ENCODE assay signal across 15 cellular contexts in genomic region chr1:54850082-54850730, GRCh38. TPM values are rescaled to one million over a fixed set of nuclear protein-coding genes. Genes with fewer than 3 reads are reported as not detected.
A peak's percentile ranks its signal among the peaks of the same experiment; 100 is the strongest.
DNase-seq lines count a peak whose midpoint lies in the region; ATAC-seq and TF ChIP-seq lines count a peak whose summit lies in the region.
"Had no signal": no experiment of that assay in that cellular context is flagged by ENCODE, and none has a peak within 500 bp of the region (broad histone marks: within the 10 kb centered on the region; RNA-seq: fewer than 3 reads in every experiment).

No MANE protein-coding gene starts in this region.

- H3K36me3 ChIP-seq in OCI-LY7 (ENCODE audit: insufficient read depth, low read length), result peaks cover 79% of the 10 kb centered on the region
- peaks cover 0 to 37% (median 0%) of the 10 kb centered on the region in 3 experiments for H3K36me3 ChIP-seq in naive thymus-derived CD4-positive, alpha-beta T cell (ENCODE audit: control insufficient read depth in 2 of 3, insufficient read depth in 3 of 3, low read length in 3 of 3)

- H3K4me2 ChIP-seq in OCI-LY7 (ENCODE audit: low read length), result no peak overlapping the region

- no peaks in the 10 kb centered on the region for H3K27me3 Mint-ChIP-seq in naive thymus-derived CD4-positive, alpha-beta T cell

- H3K27ac ChIP-seq in OCI-LY7 (ENCODE audit: low read depth, low read length, poor library complexity, severe bottlenecking), result no peak overlapping the region
- H3K27ac ChIP-seq in naive thymus-derived CD4-positive, alpha-beta T cell (ENCODE audit: low read depth, low read length), result no peak overlapping the region
- H3K27ac ChIP-seq: lower lobe of right lung had no signal

- H3K9me3 ChIP-seq in OCI-LY7 (ENCODE audit: low read length), result no peaks in the 10 kb centered on the region
- H3K9me3 ChIP-seq in naive thymus-derived CD4-positive, alpha-beta T cell (ENCODE audit: control insufficient read depth in 2 of 3, low read length in 3 of 3), result no peaks in the 10 kb centered on the region
- H3K9me3 ChIP-seq: lower lobe of right lung, stomach had no signal

- BruUV-seq in OCI-LY7 (replicated peaks; lab: Mats Ljungman, UMichigan), result TSS peak; percentile 48

- no peaks in the 10 kb centered on the region for H4K20me1 ChIP-seq in OCI-LY7 (ENCODE audit: insufficient read depth, low read length)

- H3K79me2 ChIP-seq in OCI-LY7 (ENCODE audit: insufficient read depth, low read depth, low read length), result no peaks in the 10 kb centered on the region

- H3K9me2 ChIP-seq in OCI-LY7 (ENCODE audit: insufficient read depth, low read length), result no peaks in the 10 kb centered on the region

- no peak for ATAC-seq in naive thymus-derived CD4-positive, alpha-beta T cell
- ATAC-seq: lower lobe of right lung had no signal

- no peak overlapping the region for H2AFZ ChIP-seq in OCI-LY7 (ENCODE audit: low read length)

- H3K4me1 ChIP-seq in OCI-LY7 (ENCODE audit: insufficient read depth, low read length, poor library complexity, severe bottlenecking), result no peaks in the 10 kb centered on the region
- no peaks in the 10 kb centered on the region for H3K4me1 ChIP-seq in naive thymus-derived CD4-positive, alpha-beta T cell (ENCODE audit: control insufficient read depth in 2 of 2, insufficient read depth in 2 of 2, low read length in 2 of 2)
- H3K4me1 ChIP-seq: lower lobe of right lung had no signal

- TF ChIP-seq CTCF in OCI-LY7 (conservative IDR thresholded peaks at IDR 0.05; ENCODE audit: low read length), result no peak

- no peak overlapping the region for H3K4me3 ChIP-seq in OCI-LY7 (ENCODE audit: low read depth, low read length, poor library complexity, severe bottlenecking)
- H3K4me3 ChIP-seq in naive thymus-derived CD4-positive, alpha-beta T cell (ENCODE audit: low read length), result no peak overlapping the region
- H3K4me3 ChIP-seq: esophagus muscularis mucosa, lower lobe of right lung, stomach had no signal

- H3K27ac Mint-ChIP-seq in naive thymus-derived CD4-positive, alpha-beta T cell, result no peak overlapping the region

- DNase-seq in Ammon's horn (ENCODE audit: low spot score) (peak; percentile 56), OCI-LY7 (ENCODE audit: low spot score) (no peak), fibroblast of gingiva (ENCODE audit: low read depth) (peak; percentile 25), pons (ENCODE audit: low spot score) (peak; percentile 82), T-helper 9 cell (no peak), SIG-M5 treated with dmso at 0.1 percent for 504 hours (lab: John Stamatoyannopoulos, UW; ENCODE audit: unreplicated experiment) (no peak)
- no peak for DNase-seq in naive thymus-derived CD4-positive, alpha-beta T cell
- DNase-seq in stimulated activated CD4-positive, alpha-beta T cell treated with anti-CD3 and anti-CD28 coated beads, Interleukin-4, amount 100 ng/mL, for 1 hour, result no peak
- DNase-seq: activated CD4-positive, alpha-beta T cell treated with anti-CD3 and anti-CD28 coated beads, Interleukin-2, amount 50 U/mL, for 4 hours; lower lobe of right lung; NCI-H82; small intestine; stomach had no signal

- peaks cover 0 to 3% (median 0%) of the 10 kb centered on the region in 11 donors for H3K9me3 Mint-ChIP-seq in naive thymus-derived CD4-positive, alpha-beta T cell

- POLR2A ChIA-PET in OCI-LY7 (lab: Charles Lee), result interaction anchor here (0.6 kb wide), 1 partner anchor 72 kb away, joined by 4 read pairs; no protein-coding TSS in a partner anchor
- POLR2A ChIA-PET in naive thymus-derived CD4-positive, alpha-beta T cell (lab: Charles Lee), result no interaction called here

- intact Hi-C loops in OCI-LY7 (cut with micrococcal nuclease; ENCODE audit: unreplicated experiment), result no loop called here
- intact Hi-C loops in naive thymus-derived CD4-positive, alpha-beta T cell (cut with micrococcal nuclease), result no loop called here

- H3K4me3 Mint-ChIP-seq in naive thymus-derived CD4-positive, alpha-beta T cell, result no peak overlapping the region

- H3K36me3 Mint-ChIP-seq in naive thymus-derived CD4-positive, alpha-beta T cell, result peaks cover 0 to 61% (median 10%) of the 10 kb centered on the region in 5 donors

- CTCF ChIA-PET in OCI-LY7 (lab: Charles Lee; ENCODE audit: unreplicated experiment), result interaction anchor here (0.5 kb wide), 1 partner anchor 157 kb away, joined by 3 read pairs; no protein-coding TSS in a partner anchor
- CTCF ChIA-PET in naive thymus-derived CD4-positive, alpha-beta T cell (lab: Charles Lee), result no interaction called here

- H3K27me3 ChIP-seq in naive thymus-derived CD4-positive, alpha-beta T cell (ENCODE audit: control insufficient read depth in 2 of 2, insufficient read depth in 2 of 2, low read length in 2 of 2), result no peaks in the 10 kb centered on the region
- H3K27me3 ChIP-seq: esophagus muscularis mucosa, stomach had no signal

- H3K4me1 Mint-ChIP-seq in naive thymus-derived CD4-positive, alpha-beta T cell, result no peaks in the 10 kb centered on the region

RNA-seq across cellular contexts. Expression of gene DHCR24, which starts 36.8 kb away (rescaled TPM):
- 40.5 and 45.7 TPM in 2 replicates for total RNA-seq in OCI-LY7 (2014; rRNA removed; shearing (Covaris generic))
- 84.4 and 93.6 TPM in 2 replicates for total RNA-seq in OCI-LY7 (2022)
- total RNA-seq in naive thymus-derived CD4-positive, alpha-beta T cell, result 100 to 1,000 TPM in 1 of 5 experiments, 1 to 10 TPM in 4; 2.7 to 103 (median 8.3) TPM
- 1 to 10 TPM; 8.3 to 9.2 TPM for polyA plus RNA-seq in naive thymus-derived CD4-positive, alpha-beta T cell

RNA-seq across cellular contexts. Expression of gene TTC22, which starts 49.1 kb away (rescaled TPM):
- not detected in 2 replicates for total RNA-seq in OCI-LY7 (2014; rRNA removed; shearing (Covaris generic))
- not detected in 2 replicates for total RNA-seq in OCI-LY7 (2022)
- 10 to 100 TPM in 2 of 5 experiments, 1 to 10 TPM in 3; 7.0 to 16.6 (median 9.8) TPM for total RNA-seq in naive thymus-derived CD4-positive, alpha-beta T cell
- 1 to 10 TPM; 2.0 to 3.3 TPM for polyA plus RNA-seq in naive thymus-derived CD4-positive, alpha-beta T cell
- polyA plus RNA-seq: BJ had no signal

Comparison
In these comparisons a context has a peak if more than half of its experiments do, and no peak if none do; other contexts are left out.
1. DNase-seq: peak in Ammon's horn (single experiment), fibroblast of gingiva (single experiment) and pons (single experiment); none in OCI-LY7 (single experiment), T-helper 9 cell (single experiment), naive thymus-derived CD4-positive, alpha-beta T cell (0 of 9), SIG-M5 treated with dmso at 0.1 percent for 504 hours (single experiment) and stimulated activated CD4-positive, alpha-beta T cell treated with anti-CD3 and anti-CD28 coated beads, Interleukin-4, amount 100 ng/mL, for 1 hour (single experiment).
2. RNA of gene TTC22, which starts 49.1 kb away (total RNA-seq): 7.0 to 16.6 TPM in naive thymus-derived CD4-positive, alpha-beta T cell; not detected in OCI-LY7; every median in the first group is over 4 times any median in the second.